Comparison of ENCODE assay signal across 8 cellular contexts in the genomic region with DNA sequence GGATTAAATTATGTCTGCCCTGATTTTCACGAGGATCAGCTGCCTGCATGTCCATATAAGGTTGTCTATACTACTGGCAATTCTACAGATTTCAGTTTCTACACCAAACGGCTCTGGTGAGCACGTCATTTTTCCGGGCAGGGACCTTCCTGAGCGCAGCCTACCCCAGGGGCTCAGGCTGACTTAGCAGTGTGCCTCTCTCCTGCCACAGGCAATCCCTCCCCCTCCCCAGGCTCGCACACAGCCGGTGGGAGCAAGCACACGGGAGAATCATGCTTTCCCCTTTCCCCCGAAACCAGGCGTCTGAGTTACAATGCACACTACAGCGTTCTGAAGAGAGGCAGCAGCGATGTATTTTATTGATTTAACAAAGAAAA. TPM values are rescaled to one million over a fixed set of nuclear protein-coding genes. Genes with fewer than 3 reads are reported as not detected.
DNase-seq lines count a peak whose midpoint lies in the region; ATAC-seq and TF ChIP-seq lines count a peak whose summit lies in the region.

No MANE protein-coding gene starts in this region.

- CTCF ChIA-PET in AG04450 (lab: Charles Lee) (interaction anchor here (0.6 to 1.6 kb wide), 4 partner anchors 331 to 874 kb away, joined by 3 to 5 read pairs (median 3); no protein-coding TSS in a partner anchor), T-cell (lab: Charles Lee) (interaction anchor here (0.6 to 0.8 kb wide), 2 partner anchors 22 to 34 kb away, joined by 3 read pairs; no protein-coding TSS in a partner anchor)

- H3K9me3 Mint-ChIP-seq in T-cell = no peaks in the 10 kb centered on the region

- peaks cover 9% of the 10 kb centered on the region for H3K4me1 ChIP-seq in iPS-15b (ENCODE audit: control insufficient read depth, insufficient read depth, low read length)

- peak overlapping the region; percentile 95 to 100 (median 98) for H3K4me3 Mint-ChIP-seq in T-cell

- H3K27ac ChIP-seq in AG04450 (ENCODE audit: low read depth, low read length) = peak overlapping the region; percentile 99
- H3K27ac ChIP-seq in skin epidermis = peak overlapping the region; percentile 91 to 100 (median 100)

- peaks cover 11% of the 10 kb centered on the region; the same call in 1 of the 2 replicates for H3K9me3 ChIP-seq in AG04450 (ENCODE audit: control insufficient read depth, insufficient read depth, low read length)
- H3K9me3 ChIP-seq in iPS-15b (ENCODE audit: control insufficient read depth, insufficient read depth, low read length) = no peaks in the 10 kb centered on the region

- H3K27me3 ChIP-seq in AG04450 (ENCODE audit: control insufficient read depth, insufficient read depth, low read length) (no peaks in the 10 kb centered on the region), iPS-15b (ENCODE audit: control insufficient read depth, insufficient read depth, low read length) (no peaks in the 10 kb centered on the region)

- peaks cover 58% of the 10 kb centered on the region for H3K36me3 Mint-ChIP-seq in T-cell

- H3K4me3 ChIP-seq in AG04450 (ENCODE audit: low read depth, low read length) (peak overlapping the region; percentile 88), astrocyte of the cerebellum (ENCODE audit: low read depth, low read length) (peak overlapping the region; percentile 80), iPS-15b (ENCODE audit: low read depth, low read length) (peak overlapping the region; percentile 92), skin epidermis (peak overlapping the region; percentile 71 to 98 (median 89))

- no peaks in the 10 kb centered on the region for H3K27me3 Mint-ChIP-seq in T-cell

- in situ Hi-C loops in astrocyte of the cerebellum (cut with HindIII; ENCODE audit: low sequenced_read_pairs) = loop anchor here (25.0 kb wide), 1 partner anchor 979 kb away; no protein-coding TSS in a partner anchor

- POLR2A ChIA-PET in AG04450 (lab: Yijun Ruan, JAX) = interaction anchor here (0.8 to 5.2 kb wide), 12 partner anchors 27 to 561 kb away, joined by 3 to 100 read pairs (median 4); no protein-coding TSS in a partner anchor
- POLR2A ChIA-PET in T-cell (lab: Charles Lee) = interaction anchor here (0.5 to 5.5 kb wide), 24 partner anchors 8 to 348 kb away, joined by 3 to 240 read pairs (median 6); no protein-coding TSS in a partner anchor

- TF ChIP-seq CTCF in AG04450 (IDR thresholded peaks at IDR 0.05; ENCODE audit: low read depth, low read length) (no peak), astrocyte of the cerebellum (IDR thresholded peaks at IDR 0.05; ENCODE audit: low read depth, low read length, missing control alignments) (no peak), omental fat pad (IDR thresholded peaks at IDR 0.05) (no peak)

- ATAC-seq in GM18909 (IDR thresholded peaks at IDR 0.05; ENCODE audit: poor library complexity, unreplicated experiment) (peak; percentile 33), HG03460 (IDR thresholded peaks at IDR 0.05; ENCODE audit: unreplicated experiment) (peak; percentile 30), T-cell (replicated peaks in 1 of 4) (peak in 3 of 4 experiments; percentile 3 to 11 (median 9)), omental fat pad (ENCODE audit: low FRiP score) (no peak)

- H3K27ac Mint-ChIP-seq in T-cell = peak overlapping the region; percentile 96 to 98

- peak overlapping the region; percentile 94 for H3K9ac ChIP-seq in iPS-15b (ENCODE audit: low read depth, low read length)

- DNase-seq in AG04450 (ENCODE audit: low read depth, low spot score) (peak; percentile 78), T-cell (peak in 31 of 34 experiments; percentile 48 to 76 (median 66)), astrocyte of the cerebellum (ENCODE audit: low read depth) (no peak), omental fat pad (ENCODE audit: low spot score) (no peak)

- peaks cover 51 to 60% (median 52%) of the 10 kb centered on the region in 3 donors for H3K4me1 Mint-ChIP-seq in T-cell

- peaks cover 42% of the 10 kb centered on the region for H3K36me3 ChIP-seq in iPS-15b (ENCODE audit: control insufficient read depth, insufficient read depth, low read length)

RNA-seq across cellular contexts. Expression of gene KLF6, which starts 1.7 kb away (rescaled TPM):
- polyA plus RNA-seq in AG04450 (2011; rRNA removed) = 46.1 and 47.2 TPM in 2 replicates
- 243 and 375 TPM in 2 replicates for polyA minus RNA-seq in AG04450 (2011; rRNA and poly(A)+ RNA removed)
- total RNA-seq in T-cell (1,000 to 10,000 TPM in 1 of 5 donors, 100 to 1,000 TPM in 4; 285 to 1,180 (median 400) TPM), omental fat pad (100 to 1,000 TPM; 185 to 404 (median 276) TPM)

Comparison
In these comparisons a context has a peak if more than half of its experiments do, and no peak if none do; other contexts are left out.
1. DNase-seq: peak in AG04450 (single experiment) and T-cell (31 of 34); none in astrocyte of the cerebellum (single experiment) and omental fat pad (single experiment).
2. Peak in every context shown above with its lines, with median percentiles within 50 percentile points of each other: H3K4me3 ChIP-seq.